10 cellular contexts compared by ENCODE assay signal in genomic region chr20:25858495-25859425, GRCh38.
DNase-seq lines count a peak whose midpoint lies in the region; ATAC-seq and TF ChIP-seq lines count a peak whose summit lies in the region.
"Had no signal": no experiment of that assay in that cellular context is flagged by ENCODE, and none has a peak within 500 bp of the region (broad histone marks: within the 10 kb centered on the region; RNA-seq: fewer than 3 reads in every experiment).

No MANE protein-coding gene starts in this region.

- H3K27me3 Mint-ChIP-seq in activated naive CD8-positive, alpha-beta T cell = peaks cover 37% of the 10 kb centered on the region
- peaks cover 68% of the 10 kb centered on the region for H3K27me3 Mint-ChIP-seq in activated naive CD8-positive, alpha-beta T cell treated with anti-CD3 and anti-CD28 coated beads, Interleukin-2, amount 50 U/mL, for 24 hours
- peaks cover 87% of the 10 kb centered on the region for H3K27me3 Mint-ChIP-seq in T-helper 17 cell
- H3K27me3 Mint-ChIP-seq in memory B cell = peaks cover 41% of the 10 kb centered on the region

- peaks cover 55% of the 10 kb centered on the region for H3K4me1 Mint-ChIP-seq in activated naive CD8-positive, alpha-beta T cell (ENCODE audit: low read depth)
- peaks cover 34% of the 10 kb centered on the region for H3K4me1 Mint-ChIP-seq in activated naive CD8-positive, alpha-beta T cell treated with anti-CD3 and anti-CD28 coated beads, Interleukin-2, amount 50 U/mL, for 24 hours
- H3K4me1 Mint-ChIP-seq in T-helper 17 cell = peaks cover 47% of the 10 kb centered on the region
- peaks cover 26% of the 10 kb centered on the region for H3K4me1 Mint-ChIP-seq in memory B cell

- no peaks in the 10 kb centered on the region for H3K9me3 ChIP-seq in T-helper 17 cell (ENCODE audit: control insufficient read depth, low read length, poor library complexity, severe bottlenecking)

- H3K4me3 Mint-ChIP-seq in activated naive CD8-positive, alpha-beta T cell = peak overlapping the region; percentile 68
- H3K4me3 Mint-ChIP-seq in activated naive CD8-positive, alpha-beta T cell treated with anti-CD3 and anti-CD28 coated beads, Interleukin-2, amount 50 U/mL, for 24 hours = no peak overlapping the region
- peak overlapping the region; percentile 89 for H3K4me3 Mint-ChIP-seq in T-helper 17 cell
- H3K4me3 Mint-ChIP-seq in memory B cell = peak overlapping the region; percentile 36
- H3K4me3 Mint-ChIP-seq: activated CD8-positive, alpha-beta T cell treated with anti-CD3 and anti-CD28 coated beads, Interleukin-2, amount 10 ng/mL, durations not matched to agents 7 days and 5 days had no signal

- H3K36me3 Mint-ChIP-seq in activated naive CD8-positive, alpha-beta T cell = peaks cover 2% of the 10 kb centered on the region
- peaks cover 1% of the 10 kb centered on the region for H3K36me3 Mint-ChIP-seq in activated naive CD8-positive, alpha-beta T cell treated with anti-CD3 and anti-CD28 coated beads, Interleukin-2, amount 50 U/mL, for 24 hours (ENCODE audit: low read depth)
- H3K36me3 Mint-ChIP-seq in T-helper 17 cell (ENCODE audit: low read depth) (peaks cover 6% of the 10 kb centered on the region), memory B cell (peaks cover 8% of the 10 kb centered on the region)

- CTCF ChIA-PET in HEK293T (lab: Yijun Ruan, JAX) = no interaction called here

- no peak for DNase-seq in activated naive CD8-positive, alpha-beta T cell treated with anti-CD3 and anti-CD28 coated beads, Interleukin-2, amount 50 U/mL, for 24 hours
- no peak for DNase-seq in T-helper 17 cell
- no peak for DNase-seq in memory B cell (ENCODE audit: low spot score in 2 of 2)
- DNase-seq in superior temporal gyrus (ENCODE audit: extremely low spot score) = peak; percentile 16
- DNase-seq in hypothalamus (lab: John Stamatoyannopoulos, UW) = no peak
- DNase-seq in HEK293T (ENCODE audit: extremely low spot score) = no peak

- no peak for ATAC-seq in activated naive CD8-positive, alpha-beta T cell treated with anti-CD3 and anti-CD28 coated beads, Interleukin-2, amount 50 U/mL, for 24 hours
- no peak for ATAC-seq in T-helper 17 cell
- peak; percentile 47 for ATAC-seq in memory B cell (ENCODE audit: low read depth)
- no peak for ATAC-seq in HG02571 (IDR thresholded peaks at IDR 0.05; ENCODE audit: unreplicated experiment)

- no peaks in the 10 kb centered on the region for H3K9me3 Mint-ChIP-seq in activated naive CD8-positive, alpha-beta T cell (ENCODE audit: low read depth)
- H3K9me3 Mint-ChIP-seq in activated naive CD8-positive, alpha-beta T cell treated with anti-CD3 and anti-CD28 coated beads, Interleukin-2, amount 50 U/mL, for 24 hours = peaks cover 4% of the 10 kb centered on the region
- H3K9me3 Mint-ChIP-seq in memory B cell = peaks cover 4% of the 10 kb centered on the region

- POLR2A ChIA-PET in HEK293T (lab: Yijun Ruan, JAX) = no interaction called here

- no peak overlapping the region for H3K27ac Mint-ChIP-seq in activated naive CD8-positive, alpha-beta T cell
- H3K27ac Mint-ChIP-seq in activated naive CD8-positive, alpha-beta T cell treated with anti-CD3 and anti-CD28 coated beads, Interleukin-2, amount 50 U/mL, for 24 hours = no peak overlapping the region
- H3K27ac Mint-ChIP-seq in T-helper 17 cell (peak overlapping the region; percentile 67), memory B cell (no peak overlapping the region)
- H3K27ac Mint-ChIP-seq: activated CD8-positive, alpha-beta T cell treated with anti-CD3 and anti-CD28 coated beads, Interleukin-2, amount 10 ng/mL, durations not matched to agents 7 days and 5 days; CD14-positive monocyte had no signal

TF ChIP-seq in HEK293T, 16 proteins besides CTCF, POLR2A, EP300 and RAD21:
- TF ChIP-seq FOXK2 (IDR thresholded peaks at IDR 0.05) (no peak), HDGF (IDR thresholded peaks at IDR 0.05; ENCODE audit: borderline replicate concordance) (no peak), FOXM1 (IDR thresholded peaks at IDR 0.05; ENCODE audit: borderline replicate concordance) (no peak), ZNF384 (IDR thresholded peaks at IDR 0.05) (no peak), L3MBTL2 (conservative IDR thresholded peaks at IDR 0.05) (no peak), BHLHE40 (IDR thresholded peaks at IDR 0.05; ENCODE audit: borderline replicate concordance) (no peak)
